In the genomic region with DNA sequence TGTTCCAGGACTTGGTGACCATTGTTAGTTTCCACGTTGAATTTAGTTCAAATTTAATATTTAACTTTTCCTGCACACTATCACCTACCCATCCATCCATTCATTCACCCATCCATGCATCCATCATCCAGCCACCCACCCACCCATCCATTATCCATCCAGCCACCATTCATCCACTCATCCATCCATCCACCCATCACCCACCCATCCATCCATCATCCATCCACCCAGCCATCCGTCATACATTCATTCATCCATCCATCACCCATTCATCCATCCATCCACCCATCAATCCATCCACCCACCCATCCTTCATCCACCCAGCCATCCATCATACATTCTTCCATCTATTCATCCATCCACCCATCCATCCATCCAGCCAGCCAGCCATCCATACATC, we compare ENCODE assay signal across 13 cellular contexts. TPM values are rescaled to one million over a fixed set of nuclear protein-coding genes. Genes with fewer than 3 reads are reported as not detected.
A peak's percentile ranks its signal among the peaks of the same experiment; 100 is the strongest.
DNase-seq lines count a peak whose midpoint lies in the region; ATAC-seq and TF ChIP-seq lines count a peak whose summit lies in the region.
"Had no signal": no experiment of that assay in that cellular context is flagged by ENCODE, and none has a peak within 500 bp of the region (broad histone marks: within the 10 kb centered on the region; RNA-seq: fewer than 3 reads in every experiment).

No MANE protein-coding gene starts in this region.

- H3K4me1 Mint-ChIP-seq in natural killer cell treated with Interleukin-12 subunit alpha and Interleukin-12 subunit beta and Interleukin-15 and Interleukin-18, amount 100 ng/mL, for 72 hours (ENCODE audit: low read depth in 2 of 2): peaks cover 7 to 16% of the 10 kb centered on the region in 2 donors
- H3K4me1 Mint-ChIP-seq in natural killer cell: peaks cover 0 to 10% of the 10 kb centered on the region in 2 donors
- H3K4me1 Mint-ChIP-seq in chondrocyte (ENCODE audit: low read depth): peaks cover 14% of the 10 kb centered on the region

- H3K27me3 Mint-ChIP-seq in natural killer cell treated with Interleukin-12 subunit alpha and Interleukin-12 subunit beta and Interleukin-15 and Interleukin-18, amount 100 ng/mL, for 72 hours: peaks cover 0 to 6% of the 10 kb centered on the region in 2 donors
- peaks cover 0 to 3% of the 10 kb centered on the region in 2 donors for H3K27me3 Mint-ChIP-seq in natural killer cell (ENCODE audit: low read depth in 2 of 2)
- H3K27me3 Mint-ChIP-seq in chondrocyte (ENCODE audit: low read depth): peaks cover 28% of the 10 kb centered on the region
- H3K27me3 Mint-ChIP-seq: CD4-positive, alpha-beta memory T cell had no signal

- H3K27ac Mint-ChIP-seq in natural killer cell treated with Interleukin-12 subunit alpha and Interleukin-12 subunit beta and Interleukin-15 and Interleukin-18, amount 100 ng/mL, for 72 hours: no peak overlapping the region
- H3K27ac Mint-ChIP-seq in natural killer cell (no peak overlapping the region), chondrocyte (ENCODE audit: unreplicated experiment) (no peak overlapping the region)
- H3K27ac Mint-ChIP-seq: CD14-positive monocyte, H9 had no signal

- peak; percentile 25 for DNase-seq in natural killer cell treated with Interleukin-12 subunit alpha and Interleukin-12 subunit beta and Interleukin-15 and Interleukin-18, amount 100 ng/mL, for 72 hours (ENCODE audit: low spot score)
- DNase-seq in natural killer cell (no peak), chondrocyte (ENCODE audit: low spot score) (peak; percentile 14), posterior vena cava (ENCODE audit: low spot score) (peak; percentile 22), pons (ENCODE audit: low spot score) (no peak), NCI-H146 treated with DMSO at 0.1 percent for 48 hours (lab: John Stamatoyannopoulos, UW; ENCODE audit: unreplicated experiment) (no peak), NCI-H345 treated with DMSO at 0.1 percent for 48 hours (lab: John Stamatoyannopoulos, UW; ENCODE audit: unreplicated experiment) (no peak)
- DNase-seq: 8988T, DMS79 treated with DMSO at 0.1 percent for 48 hours, GF-D8, H9 had no signal

- H3K36me3 Mint-ChIP-seq in natural killer cell treated with Interleukin-12 subunit alpha and Interleukin-12 subunit beta and Interleukin-15 and Interleukin-18, amount 100 ng/mL, for 72 hours: no peaks in the 10 kb centered on the region
- H3K36me3 Mint-ChIP-seq in natural killer cell (no peaks in the 10 kb centered on the region), chondrocyte (ENCODE audit: low read depth) (no peaks in the 10 kb centered on the region)
- H3K36me3 Mint-ChIP-seq: CD14-positive monocyte; CD4-positive, alpha-beta memory T cell had no signal

- peaks cover 4% of the 10 kb centered on the region for H3K9me3 Mint-ChIP-seq in natural killer cell treated with Interleukin-12 subunit alpha and Interleukin-12 subunit beta and Interleukin-15 and Interleukin-18, amount 100 ng/mL, for 72 hours
- H3K9me3 Mint-ChIP-seq in natural killer cell: peaks cover 3 to 9% of the 10 kb centered on the region in 2 donors
- no peaks in the 10 kb centered on the region for H3K9me3 Mint-ChIP-seq in chondrocyte (ENCODE audit: low read depth)
- H3K9me3 Mint-ChIP-seq: CD4-positive, alpha-beta memory T cell had no signal

- ATAC-seq in natural killer cell treated with Interleukin-12 subunit alpha and Interleukin-12 subunit beta and Interleukin-15 and Interleukin-18, amount 100 ng/mL, for 72 hours: no peak
- ATAC-seq in natural killer cell: no peak

- no peak for TF ChIP-seq CTCF in natural killer cell (IDR thresholded peaks at IDR 0.05)
- TF ChIP-seq CTCF in chondrocyte (IDR thresholded peaks at IDR 0.05): no peak

- intact Hi-C loops in natural killer cell (cut with micrococcal nuclease) (no loop called here), posterior vena cava (cut with DNase I) (no loop called here)

- H3K4me3 Mint-ChIP-seq in natural killer cell treated with Interleukin-12 subunit alpha and Interleukin-12 subunit beta and Interleukin-15 and Interleukin-18, amount 100 ng/mL, for 72 hours: no peak overlapping the region
- no peak overlapping the region for H3K4me3 Mint-ChIP-seq in natural killer cell
- H3K4me3 Mint-ChIP-seq in chondrocyte (ENCODE audit: unreplicated experiment): no peak overlapping the region
- H3K4me3 Mint-ChIP-seq: CD14-positive monocyte; CD4-positive, alpha-beta memory T cell; H9 had no signal

RNA-seq across cellular contexts. Expression of gene NOC4L, which starts 21.8 kb away (rescaled TPM):
- 10 to 100 TPM; 28.0 to 48.2 TPM for total RNA-seq in natural killer cell treated with Interleukin-12 subunit alpha and Interleukin-12 subunit beta and Interleukin-15 and Interleukin-18, amount 100 ng/mL, for 72 hours
- total RNA-seq in natural killer cell (10 to 100 TPM; 21.0 to 30.2 (median 21.7) TPM), chondrocyte (14.4 to 16.0 TPM (median 14.7 TPM) in 3 replicates), posterior vena cava (10 to 100 TPM; 11.2 to 13.6 TPM)

RNA-seq across cellular contexts. Expression of gene DDX51, which starts 22.0 kb away (rescaled TPM):
- total RNA-seq in natural killer cell treated with Interleukin-12 subunit alpha and Interleukin-12 subunit beta and Interleukin-15 and Interleukin-18, amount 100 ng/mL, for 72 hours: 10 to 100 TPM; 29.5 to 83.7 TPM
- 10 to 100 TPM; 39.5 to 55.9 (median 54.2) TPM for total RNA-seq in natural killer cell
- 7.9 to 10.1 TPM (median 9.6 TPM) in 3 replicates for total RNA-seq in chondrocyte
- 10 to 100 TPM in 1 of 2 donors, 1 to 10 TPM in 1; 9.7 to 10.2 TPM for total RNA-seq in posterior vena cava

Comparison
In these comparisons a context has a peak if more than half of its experiments do, and no peak if none do; other contexts are left out.
1. DNase-seq: peak in natural killer cell treated with Interleukin-12 subunit alpha and Interleukin-12 subunit beta and Interleukin-15 and Interleukin-18, amount 100 ng/mL, for 72 hours (single experiment), chondrocyte (single experiment) and posterior vena cava (single experiment); none in natural killer cell (single experiment), pons (single experiment), NCI-H146 treated with DMSO at 0.1 percent for 48 hours (single experiment) and NCI-H345 treated with DMSO at 0.1 percent for 48 hours (single experiment).